Comparison of ENCODE assay signal across 2 cellular contexts in the genomic region with DNA sequence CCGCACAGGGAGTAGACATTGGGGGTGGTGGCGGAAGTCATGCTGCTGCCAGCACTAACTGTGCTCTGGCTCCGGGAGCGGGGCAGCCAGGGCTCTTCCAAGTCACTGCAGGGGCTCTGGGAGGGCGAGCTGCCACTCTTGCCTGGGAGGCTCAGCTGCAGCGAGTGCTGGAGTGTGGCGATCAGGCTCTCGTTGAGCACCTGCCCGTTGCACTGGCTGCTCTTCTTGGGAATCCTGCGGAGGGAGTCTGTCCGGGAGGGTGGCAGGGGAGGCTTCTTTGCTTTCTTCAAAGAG.
A peak's percentile ranks its signal among the peaks of the same experiment; 100 is the strongest.
TF ChIP-seq lines count a peak whose summit lies in the region.

No MANE protein-coding gene starts in this region.

TF ChIP-seq in PFSK-1, 5 proteins besides CTCF, POLR2A, EP300 and RAD21:
- 0 out of 2 replicates have a peak, but pooled peaks have one; percentile 7 for TF ChIP-seq POLR2AphosphoS5 (IDR thresholded peaks at IDR 0.05; ENCODE audit: low read depth, low read length)
- TF ChIP-seq, protein P1, sequence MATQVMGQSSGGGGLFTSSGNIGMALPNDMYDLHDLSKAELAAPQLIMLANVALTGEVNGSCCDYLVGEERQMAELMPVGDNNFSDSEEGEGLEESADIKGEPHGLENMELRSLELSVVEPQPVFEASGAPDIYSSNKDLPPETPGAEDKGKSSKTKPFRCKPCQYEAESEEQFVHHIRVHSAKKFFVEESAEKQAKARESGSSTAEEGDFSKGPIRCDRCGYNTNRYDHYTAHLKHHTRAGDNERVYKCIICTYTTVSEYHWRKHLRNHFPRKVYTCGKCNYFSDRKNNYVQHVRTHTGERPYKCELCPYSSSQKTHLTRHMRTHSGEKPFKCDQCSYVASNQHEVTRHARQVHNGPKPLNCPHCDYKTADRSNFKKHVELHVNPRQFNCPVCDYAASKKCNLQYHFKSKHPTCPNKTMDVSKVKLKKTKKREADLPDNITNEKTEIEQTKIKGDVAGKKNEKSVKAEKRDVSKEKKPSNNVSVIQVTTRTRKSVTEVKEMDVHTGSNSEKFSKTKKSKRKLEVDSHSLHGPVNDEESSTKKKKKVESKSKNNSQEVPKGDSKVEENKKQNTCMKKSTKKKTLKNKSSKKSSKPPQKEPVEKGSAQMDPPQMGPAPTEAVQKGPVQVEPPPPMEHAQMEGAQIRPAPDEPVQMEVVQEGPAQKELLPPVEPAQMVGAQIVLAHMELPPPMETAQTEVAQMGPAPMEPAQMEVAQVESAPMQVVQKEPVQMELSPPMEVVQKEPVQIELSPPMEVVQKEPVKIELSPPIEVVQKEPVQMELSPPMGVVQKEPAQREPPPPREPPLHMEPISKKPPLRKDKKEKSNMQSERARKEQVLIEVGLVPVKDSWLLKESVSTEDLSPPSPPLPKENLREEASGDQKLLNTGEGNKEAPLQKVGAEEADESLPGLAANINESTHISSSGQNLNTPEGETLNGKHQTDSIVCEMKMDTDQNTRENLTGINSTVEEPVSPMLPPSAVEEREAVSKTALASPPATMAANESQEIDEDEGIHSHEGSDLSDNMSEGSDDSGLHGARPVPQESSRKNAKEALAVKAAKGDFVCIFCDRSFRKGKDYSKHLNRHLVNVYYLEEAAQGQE (IDR thresholded peaks at IDR 0.05; ENCODE audit: insufficient read depth in 1 of 2, low read depth in 2 of 2, low read length in 2 of 2) = no peak
TF ChIP-seq in PFSK-1: peak in this region for 1.

TF ChIP-seq in H1, 55 proteins besides CTCF, POLR2A, EP300 and RAD21:
- TF ChIP-seq CBX5 (IDR thresholded peaks at IDR 0.05; ENCODE audit: low read depth, low read length) = no peak
- no peak for TF ChIP-seq ASH2L (IDR thresholded peaks at IDR 0.05; ENCODE audit: low read length)
- TF ChIP-seq, protein P2, sequence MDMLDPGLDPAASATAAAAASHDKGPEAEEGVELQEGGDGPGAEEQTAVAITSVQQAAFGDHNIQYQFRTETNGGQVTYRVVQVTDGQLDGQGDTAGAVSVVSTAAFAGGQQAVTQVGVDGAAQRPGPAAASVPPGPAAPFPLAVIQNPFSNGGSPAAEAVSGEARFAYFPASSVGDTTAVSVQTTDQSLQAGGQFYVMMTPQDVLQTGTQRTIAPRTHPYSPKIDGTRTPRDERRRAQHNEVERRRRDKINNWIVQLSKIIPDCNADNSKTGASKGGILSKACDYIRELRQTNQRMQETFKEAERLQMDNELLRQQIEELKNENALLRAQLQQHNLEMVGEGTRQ (IDR thresholded peaks at IDR 0.05; ENCODE audit: low read length) = no peak
- TF ChIP-seq RBBP5 (IDR thresholded peaks at IDR 0.05; ENCODE audit: borderline replicate concordance, low read depth, low read length) = no peak
- no peak for TF ChIP-seq CBX8 (IDR thresholded peaks at IDR 0.05; ENCODE audit: borderline replicate concordance, low read depth, low read length)
